Comparison of ENCODE assay signal across 29 cellular contexts in genomic region chr12:70417121-70417520, GRCh38.
"Had no signal": no experiment of that assay in that cellular context is flagged by ENCODE, and none has a peak within 500 bp of the region (broad histone marks: within the 10 kb centered on the region; RNA-seq: fewer than 3 reads in every experiment).

No MANE protein-coding gene starts in this region.

- H3K9me3 Mint-ChIP-seq: activated CD4-positive, alpha-beta memory T cell treated with anti-CD3 and anti-CD28 coated beads, Interleukin-2, amount 10 ng/mL, durations not matched to agents 7 days and 5 days; activated CD4-positive, alpha-beta T cell treated with anti-CD3 and anti-CD28 coated beads, Interleukin-2, amount 10 ng/mL, durations not matched to agents 7 days and 5 days; activated T-cell treated with anti-CD3 and anti-CD28 coated beads, Interleukin-2, amount 50 U/mL, for 24 hours; activated T-cell treated with anti-CD3 and anti-CD28 coated beads, Interleukin-2, amount 50 U/mL, for 72 hours had no signal

- H3K27me3 Mint-ChIP-seq: activated CD4-positive, alpha-beta memory T cell treated with anti-CD3 and anti-CD28 coated beads, Interleukin-2, amount 10 ng/mL, durations not matched to agents 7 days and 5 days; activated CD4-positive, alpha-beta T cell treated with anti-CD3 and anti-CD28 coated beads, Interleukin-2, amount 10 ng/mL, durations not matched to agents 7 days and 5 days; activated naive CD8-positive, alpha-beta T cell; activated T-cell treated with anti-CD3 and anti-CD28 coated beads, Interleukin-2, amount 50 U/mL, for 24 hours had no signal

- H3K4me3 Mint-ChIP-seq: activated CD4-positive, alpha-beta memory T cell treated with anti-CD3 and anti-CD28 coated beads, Interleukin-2, amount 10 ng/mL, durations not matched to agents 7 days and 5 days; activated CD4-positive, alpha-beta T cell treated with anti-CD3 and anti-CD28 coated beads, Interleukin-2, amount 10 ng/mL, durations not matched to agents 7 days and 5 days; activated naive CD8-positive, alpha-beta T cell; activated T-cell treated with anti-CD3 and anti-CD28 coated beads, Interleukin-2, amount 50 U/mL, for 24 hours; activated T-cell treated with anti-CD3 and anti-CD28 coated beads, Interleukin-2, amount 50 U/mL, for 72 hours had no signal

- H3K27ac Mint-ChIP-seq: activated CD4-positive, alpha-beta memory T cell treated with anti-CD3 and anti-CD28 coated beads, Interleukin-2, amount 10 ng/mL, durations not matched to agents 7 days and 5 days; activated CD4-positive, alpha-beta T cell treated with anti-CD3 and anti-CD28 coated beads, Interleukin-2, amount 10 ng/mL, durations not matched to agents 7 days and 5 days; activated naive CD8-positive, alpha-beta T cell; activated T-cell treated with anti-CD3 and anti-CD28 coated beads, Interleukin-2, amount 50 U/mL, for 24 hours; activated T-cell treated with anti-CD3 and anti-CD28 coated beads, Interleukin-2, amount 50 U/mL, for 72 hours had no signal

- FAIRE-seq: astrocyte, bronchial epithelial cell, colon, endometrium, endothelial cell of umbilical vein had no signal

- ATAC-seq: activated T-cell treated with anti-CD3 and anti-CD28 coated beads, Interleukin-2, amount 50 U/mL, for 72 hours; gastroesophageal sphincter; heart right ventricle had no signal

- DNase-seq: activated CD4-positive, alpha-beta memory T cell treated with anti-CD3 and anti-CD28 coated beads, Interleukin-2, amount 10 ng/mL, durations not matched to agents 7 days and 5 days; activated CD4-positive, alpha-beta T cell treated with anti-CD3 and anti-CD28 coated beads for 1 hour; activated CD4-positive, alpha-beta T cell treated with anti-CD3 and anti-CD28 coated beads for 4 hours; activated CD4-positive, alpha-beta T cell treated with anti-CD3 and anti-CD28 coated beads, Interleukin-2, amount 10 ng/mL, durations not matched to agents 7 days and 5 days; activated CD4-positive, alpha-beta T cell treated with anti-CD3 and anti-CD28 coated beads, Interleukin-2, amount 50 U/mL, for 4 hours; activated CD8-positive, alpha-beta memory T cell treated with anti-CD3 and anti-CD28 coated beads, Interleukin-2, amount 50 U/mL, for 48 hours; activated gamma-delta T cell; activated naive CD4-positive, alpha-beta T cell treated with anti-CD3 and anti-CD28 coated beads, Interleukin-2, amount 50 U/mL, for 16 hours; activated naive CD4-positive, alpha-beta T cell treated with Interleukin-2 at 50 U/mL for 16 hours; activated T-cell treated with anti-CD3 and anti-CD28 coated beads for 4 hours; activated T-cell treated with anti-CD3 and anti-CD28 coated beads, Interleukin-2, amount 50 U/mL, for 24 hours; activated T-cell treated with anti-CD3 and anti-CD28 coated beads, Interleukin-2, amount 50 U/mL, for 72 hours; amniotic stem cell; anterior cingulate cortex; brain microvascular endothelial cell; cortex of kidney; dermis blood vessel endothelial cell; effector CD8-positive, alpha-beta T cell; esophagus squamous epithelium; foreskin melanocyte; heart right ventricle; T-helper 2 cell had no signal
